Comparison of ENCODE assay signal across 9 cellular contexts in the genomic region with DNA sequence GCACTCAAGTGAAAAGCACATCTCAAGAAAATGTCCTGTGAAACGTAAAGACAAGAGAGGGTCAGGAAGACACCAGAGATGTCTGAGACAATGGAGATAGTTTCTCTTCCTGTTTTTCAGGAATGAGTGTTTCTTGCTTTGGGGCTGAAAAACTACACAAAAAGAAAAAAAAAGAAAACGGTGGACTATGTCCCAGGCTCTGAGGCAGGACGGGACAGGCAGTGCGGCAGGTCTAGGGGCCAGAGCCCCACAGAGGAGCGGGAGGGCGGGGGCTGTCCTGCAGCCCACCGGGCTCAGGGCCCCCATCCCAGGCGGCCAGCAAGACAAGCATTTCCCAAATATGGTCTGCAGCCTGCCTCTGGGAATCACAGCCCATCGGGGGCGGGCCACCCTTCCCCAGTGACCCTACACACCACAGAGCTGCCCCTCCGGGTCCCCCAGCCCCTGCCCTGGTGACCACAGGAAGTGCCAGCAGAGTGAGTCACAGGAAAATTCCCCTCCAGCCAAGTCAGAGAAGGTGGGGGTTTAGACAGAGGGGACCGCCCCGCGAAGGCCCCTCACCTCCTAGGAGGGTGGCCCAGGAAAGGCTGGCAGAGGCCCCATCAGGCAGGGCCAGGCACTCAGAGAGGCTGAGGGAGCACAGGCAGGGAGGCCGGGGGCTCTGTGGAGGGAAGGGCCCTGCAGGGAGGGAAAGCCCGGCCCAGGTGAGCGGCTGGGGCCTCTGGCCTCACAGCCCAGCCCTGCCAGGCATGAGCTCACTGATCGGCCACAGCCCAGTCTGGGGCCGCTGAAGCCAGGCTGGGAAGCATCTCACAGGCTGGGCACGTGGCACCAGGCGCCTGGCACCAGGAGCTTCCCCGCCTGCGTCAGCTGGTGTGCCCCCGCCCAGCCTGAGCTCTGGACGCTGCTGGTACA. TPM values are rescaled to one million over a fixed set of nuclear protein-coding genes. Genes with fewer than 3 reads are reported as not detected.
A peak's percentile ranks its signal among the peaks of the same experiment; 100 is the strongest.
DNase-seq lines count a peak whose midpoint lies in the region; ATAC-seq and TF ChIP-seq lines count a peak whose summit lies in the region.
"Had no signal": no experiment of that assay in that cellular context is flagged by ENCODE, and none has a peak within 500 bp of the region (broad histone marks: within the 10 kb centered on the region; RNA-seq: fewer than 3 reads in every experiment).

No MANE protein-coding gene starts in this region.

- H3K27ac ChIP-seq in Panc1 (ENCODE audit: low read length) (peak overlapping the region; percentile 95), esophagus muscularis mucosa (replicated peaks in 1 of 4) (peak overlapping the region; percentile 88 to 95 (median 91)), mucosa of rectum (ENCODE audit: low read depth in 2 of 2, low read length in 2 of 2) (peak overlapping the region; percentile 70 to 77)

- H3K27me3 ChIP-seq in Panc1 (ENCODE audit: control insufficient read depth, insufficient read depth, low read length) (no peaks in the 10 kb centered on the region), esophagus muscularis mucosa (no peaks in the 10 kb centered on the region), mucosa of rectum (ENCODE audit: control insufficient read depth in 2 of 2, insufficient read depth in 2 of 2, low read length in 2 of 2) (no peaks in the 10 kb centered on the region)

- WGBS in esophagus muscularis mucosa, result 29% methylated on average over 18 of the region's 25 CpGs

- TF ChIP-seq CTCF in Panc1 (IDR thresholded peaks at IDR 0.05) (no peak), esophagus muscularis mucosa (IDR thresholded peaks at IDR 0.05) (no peak)

- no TSS peak for BruUV-seq in Panc1 (replicated peaks; lab: Mats Ljungman, UMichigan)

- H3K36me3 ChIP-seq in Panc1 (ENCODE audit: control insufficient read depth, insufficient read depth, low read length) (no peaks in the 10 kb centered on the region; the same call in 1 of the 2 replicates), esophagus muscularis mucosa (peaks cover 7 to 30% (median 26%) of the 10 kb centered on the region in 4 donors), mucosa of rectum (ENCODE audit: control insufficient read depth in 2 of 2, insufficient read depth in 2 of 2, low read length in 2 of 2) (peaks cover 16 to 23% of the 10 kb centered on the region in 2 donors)

- peak overlapping the region in 1 of 2 experiments; percentile 20; a peak in 1 of 4 replicates for H3K4me3 ChIP-seq in Panc1 (ENCODE audit: low read depth in 2 of 2, low read length in 2 of 2)
- H3K4me3 ChIP-seq in esophagus muscularis mucosa, result peak overlapping the region; percentile 6 to 16 (median 10)
- no peak overlapping the region for H3K4me3 ChIP-seq in mucosa of rectum (ENCODE audit: low read length in 2 of 2)

- DNase-seq in NCI-H2227 (lab: John Stamatoyannopoulos, UW; ENCODE audit: unreplicated experiment) (peak; percentile 10), NCI-H2227 treated with DMSO at 0.1 percent for 48 hours (lab: John Stamatoyannopoulos, UW) (no peak), Panc1 (ENCODE audit: low read depth, low spot score) (peak; percentile 74), esophagus muscularis mucosa (ENCODE audit: extremely low spot score) (no peak), AML-193 (lab: John Stamatoyannopoulos, UW) (no peak)

- no peak for TF ChIP-seq POLR2A in esophagus muscularis mucosa (IDR thresholded peaks at IDR 0.05; ENCODE audit: low read depth)

- TF ChIP-seq EP300 in esophagus muscularis mucosa (IDR thresholded peaks at IDR 0.05), result no peak

- H3K4me1 ChIP-seq in Panc1 (ENCODE audit: control insufficient read depth, insufficient read depth, low read length) (peaks cover 66% of the 10 kb centered on the region), esophagus muscularis mucosa (peaks cover 75 to 90% (median 83%) of the 10 kb centered on the region in 4 donors), mucosa of rectum (ENCODE audit: control insufficient read depth in 2 of 2, insufficient read depth in 2 of 2, low read length in 2 of 2) (peaks cover 49 to 59% of the 10 kb centered on the region in 2 donors)

- peak overlapping the region in 1 of 2 donors; percentile 52 for H3K9ac ChIP-seq in mucosa of rectum (ENCODE audit: low read depth in 1 of 2, low read length in 2 of 2)

- CTCF ChIA-PET in Panc1 (lab: Charles Lee), result interaction anchor here (1.3 kb wide), 1 partner anchor 11 kb away, joined by 4 read pairs; no protein-coding TSS in a partner anchor

- POLR2A ChIA-PET in Panc1 (lab: Charles Lee), result interaction anchor here (0.8 to 1.0 kb wide), 2 partner anchors 61 to 113 kb away, joined by 3 to 6 read pairs; no protein-coding TSS in a partner anchor

- intact Hi-C loops in Panc1 (cut with micrococcal nuclease; ENCODE audit: unreplicated experiment), result no loop called here
- intact Hi-C loops in esophagus muscularis mucosa (cut with DNase I), result no loop called here

- in situ Hi-C loops in Panc1 (cut with HindIII; ENCODE audit: low pct_unique_long_range_greater_than_20kb, low sequenced_read_pairs), result no loop called here

- no peaks in the 10 kb centered on the region for H3K9me3 ChIP-seq in Panc1 (ENCODE audit: control insufficient read depth, insufficient read depth, low read depth, low read length)
- H3K9me3 ChIP-seq in esophagus muscularis mucosa, result no peaks in the 10 kb centered on the region
- H3K9me3 ChIP-seq in mucosa of rectum (ENCODE audit: control insufficient read depth in 2 of 2, low read length in 2 of 2), result no peaks in the 10 kb centered on the region

- peak; percentile 75 for ATAC-seq in Panc1
- no peak for ATAC-seq in GM18867 (IDR thresholded peaks at IDR 0.05; ENCODE audit: unreplicated experiment)
- ATAC-seq in HG03457 (IDR thresholded peaks at IDR 0.05; ENCODE audit: unreplicated experiment), result no peak

RNA-seq across cellular contexts. Expression of a gene that starts 6.3 kb away (rescaled TPM):
- total RNA-seq in Panc1 (2021; ENCODE audit: unreplicated experiment), result 120 TPM
- 112 TPM for polyA plus RNA-seq in Panc1 (2012; ENCODE audit: insufficient read length)
- 10 to 100 TPM; 31.6 to 67.1 (median 54.8) TPM for total RNA-seq in esophagus muscularis mucosa

RNA-seq across cellular contexts. Expression of a gene that starts 26.3 kb away (rescaled TPM):
- total RNA-seq in Panc1 (2021; ENCODE audit: unreplicated experiment), result 2.7 TPM
- not detected for polyA plus RNA-seq in Panc1 (2012; ENCODE audit: insufficient read length)
- not detected for total RNA-seq in esophagus muscularis mucosa
- total RNA-seq: activated naive CD4-positive, alpha-beta T cell treated with anti-CD3 and anti-CD28 coated beads, Interleukin-2, amount 50 U/mL, for 72 hours had no signal

RNA-seq across cellular contexts. Expression of a gene that starts 38.1 kb away (rescaled TPM):
- total RNA-seq in Panc1 (2021; ENCODE audit: unreplicated experiment), result 5.0 TPM
- polyA plus RNA-seq in Panc1 (2012; ENCODE audit: insufficient read length), result not detected
- total RNA-seq in esophagus muscularis mucosa, result not detected
- total RNA-seq: activated naive CD4-positive, alpha-beta T cell treated with anti-CD3 and anti-CD28 coated beads, Interleukin-2, amount 50 U/mL, for 72 hours had no signal

Comparison
In these comparisons a context has a peak if more than half of its experiments do, and no peak if none do; other contexts are left out.
1. DNase-seq: peak in NCI-H2227 (single experiment) and Panc1 (single experiment); none in NCI-H2227 treated with DMSO at 0.1 percent for 48 hours (single experiment), esophagus muscularis mucosa (single experiment) and AML-193 (0 of 2).
2. H3K4me3 ChIP-seq: peak in esophagus muscularis mucosa (4 of 4); none in mucosa of rectum (0 of 2).
3. Peak in every context shown above with its lines, with median percentiles within 50 percentile points of each other: H3K27ac ChIP-seq.